In genomic region chr10:31343009-31343408, GRCh38 we compare ENCODE assay signal across 20 cellular contexts. TPM values are rescaled to one million over a fixed set of nuclear protein-coding genes. Genes with fewer than 3 reads are reported as not detected.
A peak's percentile ranks its signal among the peaks of the same experiment; 100 is the strongest.
DNase-seq lines count a peak whose midpoint lies in the region; ATAC-seq, FAIRE-seq and TF ChIP-seq lines count a peak whose summit lies in the region.
"Had no signal": no experiment of that assay in that cellular context is flagged by ENCODE, and none has a peak within 500 bp of the region (broad histone marks: within the 10 kb centered on the region; RNA-seq: fewer than 3 reads in every experiment).

No MANE protein-coding gene starts in this region.

- H3K4me3 ChIP-seq in GM12878, result 0 out of 2 replicates have a peak overlapping the region, but pooled peaks have one; percentile 5
- H3K4me3 ChIP-seq: K562, neural progenitor cell had no signal

- in situ Hi-C loops in GM12878 (cut with MboI), result no loop called here
- in situ Hi-C loops in KBM-7 (cut with MboI; ENCODE audit: low pct_unique_long_range_greater_than_20kb, low sequenced_read_pairs), result no loop called here

- peaks cover 0 to 6% of the 10 kb centered on the region in 2 experiments; a peak in 2 of 4 replicates for H3K36me3 ChIP-seq in GM12878 (ENCODE audit: control insufficient read depth in 2 of 2, insufficient read depth in 2 of 2, low read length in 1 of 2)
- H3K36me3 ChIP-seq: neural progenitor cell had no signal

- no peaks in the 10 kb centered on the region for H3K27me3 ChIP-seq in GM12878 (replicated peaks in 1 of 2; ENCODE audit: control insufficient read depth in 2 of 2, insufficient read depth in 2 of 2, low read length in 1 of 2)
- H3K27me3 ChIP-seq: neural progenitor cell had no signal

- no peaks in the 10 kb centered on the region for H3K27me3 Mint-ChIP-seq in activated T-cell treated with anti-CD3 and anti-CD28 coated beads, Interleukin-2, amount 50 U/mL, for 72 hours (ENCODE audit: low read depth)
- no peaks in the 10 kb centered on the region for H3K27me3 Mint-ChIP-seq in activated T-cell treated with anti-CD3 and anti-CD28 coated beads, Interleukin-2, amount 50 U/mL, for 24 hours
- H3K27me3 Mint-ChIP-seq in stimulated activated memory B cell treated with anti-CD40 and anti-IgM and Interleukin-4, amounts not matched to agents 10 μg/mL and 1 μg/mL and 100 μg/mL, for 72 hours, result no peaks in the 10 kb centered on the region

- no peak overlapping the region for H3K4me3 Mint-ChIP-seq in activated T-cell treated with anti-CD3 and anti-CD28 coated beads, Interleukin-2, amount 50 U/mL, for 72 hours
- H3K4me3 Mint-ChIP-seq in activated T-cell treated with anti-CD3 and anti-CD28 coated beads, Interleukin-2, amount 50 U/mL, for 24 hours, result no peak overlapping the region
- peak overlapping the region; percentile 12 for H3K4me3 Mint-ChIP-seq in stimulated activated memory B cell treated with anti-CD40 and anti-IgM and Interleukin-4, amounts not matched to agents 10 μg/mL and 1 μg/mL and 100 μg/mL, for 72 hours
- H3K4me3 Mint-ChIP-seq: H9, mesothelial cell of epicardium, neural progenitor cell had no signal

- peak; percentile 70 to 76 for ATAC-seq in activated T-cell treated with anti-CD3 and anti-CD28 coated beads, Interleukin-2, amount 50 U/mL, for 72 hours (replicated peaks in 1 of 2)
- ATAC-seq in HG02870 (IDR thresholded peaks at IDR 0.05; ENCODE audit: unreplicated experiment) (peak; percentile 41), GM12878 (peak; percentile 36), HG03139 (IDR thresholded peaks at IDR 0.05; ENCODE audit: unreplicated experiment) (no peak)
- ATAC-seq in stimulated activated memory B cell treated with anti-CD40 and anti-IgM and Interleukin-4, amounts not matched to agents 10 μg/mL and 1 μg/mL and 100 μg/mL, for 72 hours, result no peak
- ATAC-seq: K562 had no signal

- TF ChIP-seq CTCF in GM12878 (IDR thresholded peaks at IDR 0.05 in 2 of 3, conservative IDR thresholded peaks at IDR 0.05 in 1 of 3; ENCODE audit: control insufficient read depth in 2 of 3, extremely low read depth in 1 of 3, insufficient read depth in 1 of 3, low read depth in 3 of 3, low read length in 3 of 3), result no peak

- H3K36me3 Mint-ChIP-seq in activated T-cell treated with anti-CD3 and anti-CD28 coated beads, Interleukin-2, amount 50 U/mL, for 72 hours (ENCODE audit: insufficient read depth in 2 of 2), result no peaks in the 10 kb centered on the region
- H3K36me3 Mint-ChIP-seq in activated T-cell treated with anti-CD3 and anti-CD28 coated beads, Interleukin-2, amount 50 U/mL, for 24 hours (ENCODE audit: low read depth), result peaks cover 3% of the 10 kb centered on the region
- no peaks in the 10 kb centered on the region for H3K36me3 Mint-ChIP-seq in stimulated activated memory B cell treated with anti-CD40 and anti-IgM and Interleukin-4, amounts not matched to agents 10 μg/mL and 1 μg/mL and 100 μg/mL, for 72 hours
- H3K36me3 Mint-ChIP-seq: mesothelial cell of epicardium, neural progenitor cell had no signal

- H3K9me3 ChIP-seq in GM12878 (replicated peaks; ENCODE audit: control insufficient read depth, insufficient read depth, low read length), result peaks cover 2% of the 10 kb centered on the region

- SMC1A ChIA-PET in GM12878 (lab: Charles Lee; ENCODE audit: uncharacterized antibody, unreplicated experiment), result interaction anchor here (0.6 to 10.2 kb wide), 15 partner anchors 9 to 1006 kb away, joined by 3 to 94 read pairs (median 4); no protein-coding TSS in a partner anchor

- TF ChIP-seq EP300 in GM12878 (IDR thresholded peaks at IDR 0.05; ENCODE audit: borderline replicate concordance in 1 of 2, control insufficient read depth in 1 of 2, low read depth in 2 of 2, low read length in 2 of 2), result no peak; a peak in 1 of 4 replicates

- no peak for TF ChIP-seq RAD21 in GM12878 (IDR thresholded peaks at IDR 0.05; ENCODE audit: insufficient read depth, low read depth, low read length)

- peaks cover 40% of the 10 kb centered on the region for H3K4me1 ChIP-seq in GM12878 (ENCODE audit: control insufficient read depth, insufficient read depth, low read length)

- H4K20me1 ChIP-seq in GM12878 (ENCODE audit: control insufficient read depth, insufficient read depth), result no peaks in the 10 kb centered on the region

- BruUV-seq in GM12878 (replicated peaks; lab: Mats Ljungman, UMichigan), result no TSS peak

- POLR2A ChIA-PET in GM12878 (lab: Charles Lee), result interaction anchor here (0.8 to 2.5 kb wide), 3 partner anchors 13 to 85 kb away, joined by 3 to 6 read pairs (median 4); no protein-coding TSS in a partner anchor

- DNase-seq in activated T-cell treated with anti-CD3 and anti-CD28 coated beads, Interleukin-2, amount 50 U/mL, for 72 hours, result no peak
- DNase-seq in activated T-cell treated with anti-CD3 and anti-CD28 coated beads, Interleukin-2, amount 50 U/mL, for 24 hours, result no peak
- DNase-seq in GM12878 (ENCODE audit: low read depth, low spot score) (no peak), KBM-7 (no peak), NCI-H2107 (lab: John Stamatoyannopoulos, UW) (no peak)
- DNase-seq: activated effector memory CD4-positive, alpha-beta T cell treated with anti-CD3 and anti-CD28 coated beads, Interleukin-2, amount 50 U/mL, for 16 hours; H9; hippocampal formation; NCI-H524 treated with DMSO at 0.1 percent for 48 hours; stimulated activated naive CD4-positive, alpha-beta T cell; SW 1271; trophoblast cell had no signal

- TF ChIP-seq POLR2A in GM12878 (IDR thresholded peaks at IDR 0.05; ENCODE audit: low read depth, low read length), result no peak

- peaks cover 98% of the 10 kb centered on the region for H3K79me2 ChIP-seq in GM12878 (ENCODE audit: control insufficient read depth, insufficient read depth, low read length)

- peak overlapping the region; percentile 53 for H3K4me2 ChIP-seq in GM12878 (ENCODE audit: control insufficient read depth, insufficient read depth)

- H3K9me3 Mint-ChIP-seq in activated T-cell treated with anti-CD3 and anti-CD28 coated beads, Interleukin-2, amount 50 U/mL, for 72 hours, result no peaks in the 10 kb centered on the region
- H3K9me3 Mint-ChIP-seq in activated T-cell treated with anti-CD3 and anti-CD28 coated beads, Interleukin-2, amount 50 U/mL, for 24 hours, result no peaks in the 10 kb centered on the region
- H3K9me3 Mint-ChIP-seq in stimulated activated memory B cell treated with anti-CD40 and anti-IgM and Interleukin-4, amounts not matched to agents 10 μg/mL and 1 μg/mL and 100 μg/mL, for 72 hours, result no peaks in the 10 kb centered on the region
- H3K9me3 Mint-ChIP-seq: H9, mesothelial cell of epicardium, neural progenitor cell had no signal

- no peak overlapping the region for H3K9ac ChIP-seq in GM12878 (ENCODE audit: control insufficient read depth, insufficient read depth, low read length)
- H3K9ac ChIP-seq: neural progenitor cell had no signal

- CTCF ChIA-PET in GM12878 (lab: Yijun Ruan, JAX), result interaction anchor here (0.7 to 4.9 kb wide), 7 partner anchors 10 to 761 kb away, joined by 3 to 29 read pairs (median 4); partner anchors contain the start of gene ZNF438

- no peak for FAIRE-seq in GM12878 (lab: Jason Lieb, UNC)
- FAIRE-seq: colon, endometrium, K562 had no signal

- RAD21 ChIA-PET in GM12878 (lab: Charles Lee; ENCODE audit: unreplicated experiment), result interaction anchor here (0.6 to 2.1 kb wide), 12 partner anchors 9 to 558 kb away, joined by 3 to 8 read pairs (median 4); partner anchors contain the start of gene ZNF438

- intact Hi-C loops in GM12878 (cut with micrococcal nuclease; ENCODE audit: unreplicated experiment), result no loop called here

- H2AFZ ChIP-seq in GM12878 (ENCODE audit: control insufficient read depth, low read depth, low read length), result no peak overlapping the region
- H2AFZ ChIP-seq: neural progenitor cell had no signal

- H3K27ac ChIP-seq in GM12878 (ENCODE audit: control insufficient read depth, insufficient read depth), result peak overlapping the region; percentile 4; the same call in 1 of the 2 replicates
- H3K27ac ChIP-seq: neural progenitor cell had no signal

- H3K4me1 Mint-ChIP-seq in activated T-cell treated with anti-CD3 and anti-CD28 coated beads, Interleukin-2, amount 50 U/mL, for 72 hours (ENCODE audit: low read depth), result peaks cover 43% of the 10 kb centered on the region
- H3K4me1 Mint-ChIP-seq in activated T-cell treated with anti-CD3 and anti-CD28 coated beads, Interleukin-2, amount 50 U/mL, for 24 hours (ENCODE audit: low read depth), result peaks cover 46% of the 10 kb centered on the region
- peaks cover 30% of the 10 kb centered on the region for H3K4me1 Mint-ChIP-seq in stimulated activated memory B cell treated with anti-CD40 and anti-IgM and Interleukin-4, amounts not matched to agents 10 μg/mL and 1 μg/mL and 100 μg/mL, for 72 hours

- 3% methylated on average over 3 of the region's 3 CpGs for WGBS in GM12878 (ENCODE audit: insufficient coverage, insufficient replicate concordance, low lambda C conversion rate, missing lambda C conversion rate)

- H3K27ac Mint-ChIP-seq in activated T-cell treated with anti-CD3 and anti-CD28 coated beads, Interleukin-2, amount 50 U/mL, for 72 hours, result peak overlapping the region; percentile 2
- H3K27ac Mint-ChIP-seq in activated T-cell treated with anti-CD3 and anti-CD28 coated beads, Interleukin-2, amount 50 U/mL, for 24 hours, result no peak overlapping the region
- peak overlapping the region; percentile 52 for H3K27ac Mint-ChIP-seq in stimulated activated memory B cell treated with anti-CD40 and anti-IgM and Interleukin-4, amounts not matched to agents 10 μg/mL and 1 μg/mL and 100 μg/mL, for 72 hours
- H3K27ac Mint-ChIP-seq: H9, mesothelial cell of epicardium, neural progenitor cell had no signal

TF ChIP-seq in GM12878, 131 proteins besides CTCF, POLR2A, EP300 and RAD21 (continues in another document):
- TF ChIP-seq NFIC (IDR thresholded peaks at IDR 0.05; ENCODE audit: low read depth, low read length) (peak; percentile 85), FOXM1 (IDR thresholded peaks at IDR 0.05; ENCODE audit: low read depth, low read length) (peak; percentile 49; the same call in 1 of the 2 replicates)

RNA-seq across cellular contexts. Expression of gene ZEB1, which starts 24.0 kb away (rescaled TPM):
- 10 to 100 TPM; 45.4 to 52.5 TPM for total RNA-seq in activated T-cell treated with anti-CD3 and anti-CD28 coated beads, Interleukin-2, amount 50 U/mL, for 72 hours
- total RNA-seq in GM12878 (2013; cell fraction: nucleolus; rRNA removed), result 160 and 171 TPM in 2 replicates
- 19.1 and 30.7 TPM in 2 replicates for total RNA-seq in GM12878 (2014; rRNA removed)
- total RNA-seq in GM12878 (2014; rRNA removed; fragmentation: Illumina TruSeq; extraction: Trizol), result 35.6 and 37.0 TPM in 2 replicates
- total RNA-seq in GM12878 (2021), result 25.7 and 26.3 TPM in 2 replicates
- 10.3 TPM for polyA plus RNA-seq in GM12878 (2011; ENCODE audit: low read depth)
- 29.7 and 39.7 TPM in 2 replicates for polyA plus RNA-seq in GM12878 (2011; rRNA removed)
- 11.4 and 12.4 TPM in 2 replicates for polyA plus RNA-seq in GM12878 (2011; cell fraction: cytosol; rRNA removed)
- 45.9 and 48.9 TPM in 2 replicates for polyA plus RNA-seq in GM12878 (2011; cell fraction: nucleus; rRNA removed)
- polyA plus RNA-seq in GM12878 (2012), result 10.9 and 15.2 TPM in 2 replicates
- 28.7 and 36.4 TPM in 2 replicates for polyA plus RNA-seq in GM12878 (2014; fragmentation: Illumina TruSeq; extraction: Trizol)
- 10 to 100 TPM; 10.4 to 16.8 TPM for polyA plus RNA-seq in GM12878 (2014; fragmentation: Nextera tagmentation; extraction: Ambion mirVana)
- 13.2 and 15.4 TPM in 2 replicates for polyA plus RNA-seq in GM12878 (2014; rRNA removed)
- polyA plus RNA-seq in GM12878 (2016; fragmentation: Nextera tagmentation; extraction: Ambion mirVana), result 10 to 100 TPM; 23.9 to 25.1 TPM
- polyA minus RNA-seq in GM12878 (2011; rRNA and poly(A)+ RNA removed), result 54.2 and 111 TPM in 2 replicates
- polyA minus RNA-seq in GM12878 (2011; cell fraction: cytosol; rRNA and poly(A)+ RNA removed), result 23.4 and 26.3 TPM in 2 replicates
- 87.2 and 150 TPM in 2 replicates for polyA minus RNA-seq in GM12878 (2011; cell fraction: nucleus; rRNA and poly(A)+ RNA removed)

Comparison
In these comparisons a context has a peak if more than half of its experiments do, and no peak if none do; other contexts are left out.
1. ATAC-seq: peak in activated T-cell treated with anti-CD3 and anti-CD28 coated beads, Interleukin-2, amount 50 U/mL, for 72 hours (2 of 2), HG02870 (single experiment) and GM12878 (single experiment); none in stimulated activated memory B cell treated with anti-CD40 and anti-IgM and Interleukin-4, amounts not matched to agents 10 μg/mL and 1 μg/mL and 100 μg/mL, for 72 hours (single experiment) and HG03139 (single experiment).